ENCODE assay signal across 2 cellular contexts in the genomic region with DNA sequence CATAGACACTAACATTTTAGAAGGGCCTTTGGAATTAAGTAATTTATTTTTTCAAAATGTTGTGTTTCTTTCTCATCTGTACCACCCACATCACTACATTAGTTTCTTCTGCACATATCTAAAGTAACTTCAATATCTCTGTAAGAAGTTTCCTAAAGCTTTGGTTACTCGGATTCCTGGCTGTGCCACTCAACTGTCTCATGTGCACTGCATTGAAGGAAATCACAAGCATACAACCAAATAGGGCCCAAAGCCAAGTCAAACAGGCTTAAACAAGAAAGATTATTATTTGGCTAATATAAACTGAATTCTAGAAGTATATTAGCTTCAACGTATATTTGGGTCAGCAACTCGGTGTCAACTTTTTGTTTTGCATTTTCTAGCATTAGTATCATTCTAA.
TF ChIP-seq lines count a peak whose summit lies in the region.

No MANE protein-coding gene starts in this region.

TF ChIP-seq in GM23338, 12 proteins besides CTCF, POLR2A, EP300 and RAD21 (continued from another document):
- no peak for TF ChIP-seq EZH2 (IDR thresholded peaks at IDR 0.05; ENCODE audit: low read depth, unreplicated experiment)

TF ChIP-seq in H1, 55 proteins besides CTCF, POLR2A, EP300 and RAD21 (continued from another document):
- TF ChIP-seq ZNF274 (IDR thresholded peaks at IDR 0.05; ENCODE audit: borderline replicate concordance, extremely low read depth, low read length) (no peak), SP2 (IDR thresholded peaks at IDR 0.05; ENCODE audit: low read length) (no peak), RNF2 (IDR thresholded peaks at IDR 0.05; ENCODE audit: borderline replicate concordance, low read depth, low read length, missing control alignments, poor library complexity, severe bottlenecking) (no peak), TAF7 (optimal IDR thresholded peaks at IDR 0.05; ENCODE audit: borderline replicate concordance, low read depth, low read length) (no peak), CREB1 (IDR thresholded peaks at IDR 0.05) (no peak), POU5F1 (IDR thresholded peaks at IDR 0.05; ENCODE audit: low read depth, low read length) (no peak)
- TF ChIP-seq, protein P1, sequence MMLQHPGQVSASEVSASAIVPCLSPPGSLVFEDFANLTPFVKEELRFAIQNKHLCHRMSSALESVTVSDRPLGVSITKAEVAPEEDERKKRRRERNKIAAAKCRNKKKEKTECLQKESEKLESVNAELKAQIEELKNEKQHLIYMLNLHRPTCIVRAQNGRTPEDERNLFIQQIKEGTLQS (IDR thresholded peaks at IDR 0.05; ENCODE audit: insufficient read depth, low read depth, low read length): no peak
- TF ChIP-seq, protein P2, sequence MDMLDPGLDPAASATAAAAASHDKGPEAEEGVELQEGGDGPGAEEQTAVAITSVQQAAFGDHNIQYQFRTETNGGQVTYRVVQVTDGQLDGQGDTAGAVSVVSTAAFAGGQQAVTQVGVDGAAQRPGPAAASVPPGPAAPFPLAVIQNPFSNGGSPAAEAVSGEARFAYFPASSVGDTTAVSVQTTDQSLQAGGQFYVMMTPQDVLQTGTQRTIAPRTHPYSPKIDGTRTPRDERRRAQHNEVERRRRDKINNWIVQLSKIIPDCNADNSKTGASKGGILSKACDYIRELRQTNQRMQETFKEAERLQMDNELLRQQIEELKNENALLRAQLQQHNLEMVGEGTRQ (IDR thresholded peaks at IDR 0.05; ENCODE audit: low read length): no peak
